In genomic region chr2:74027496-74027895, GRCh38 we compare ENCODE assay signal across 1 cellular context.
TF ChIP-seq lines count a peak whose summit lies in the region.

No MANE protein-coding gene starts in this region.

TF ChIP-seq in WTC11, 78 proteins besides CTCF, POLR2A, EP300 and RAD21 (continued from another document):
- TF ChIP-seq AR (CRISPR knock-in tag; IDR thresholded peaks at IDR 0.05) (no peak), ETV6 (CRISPR knock-in tag; IDR thresholded peaks at IDR 0.05) (no peak), EMX1 (CRISPR knock-in tag; IDR thresholded peaks at IDR 0.05) (no peak), E2F5 (CRISPR knock-in tag; IDR thresholded peaks at IDR 0.05) (no peak), FOXP1 (CRISPR knock-in tag; IDR thresholded peaks at IDR 0.05; ENCODE audit: borderline replicate concordance) (no peak), GABPB1 (CRISPR knock-in tag; IDR thresholded peaks at IDR 0.05) (no peak), ELF4 (CRISPR knock-in tag; IDR thresholded peaks at IDR 0.05; ENCODE audit: low read depth) (no peak), E2F1 (CRISPR knock-in tag; IDR thresholded peaks at IDR 0.05) (no peak), ZNF416 (CRISPR knock-in tag; IDR thresholded peaks at IDR 0.05) (no peak), PRRX2 (CRISPR knock-in tag; IDR thresholded peaks at IDR 0.05) (no peak)
